16 cellular contexts compared by ENCODE assay signal in genomic region chrX:109830157-109830703, GRCh38.
DNase-seq lines count a peak whose midpoint lies in the region; ATAC-seq, FAIRE-seq and TF ChIP-seq lines count a peak whose summit lies in the region.
"Had no signal": no experiment of that assay in that cellular context is flagged by ENCODE, and none has a peak within 500 bp of the region (broad histone marks: within the 10 kb centered on the region; RNA-seq: fewer than 3 reads in every experiment).

No MANE protein-coding gene starts in this region.

- no TSS peak for BruUV-seq in IMR-90 (replicated peaks; lab: Mats Ljungman, UMichigan)

- peak overlapping the region; percentile 66 to 78 for H2BK12ac ChIP-seq in mesenchymal stem cell (ENCODE audit: low read length in 2 of 2)

- H3K79me1 ChIP-seq in IMR-90 (ENCODE audit: low read depth in 1 of 2, low read length in 2 of 2) (no peaks in the 10 kb centered on the region), mesenchymal stem cell (replicated peaks; ENCODE audit: low read length, poor library complexity, severe bottlenecking) (no peaks in the 10 kb centered on the region)

- no CpG with 5 or more reads among the region's 3 CpGs for WGBS in IMR-90 (ENCODE audit: extremely low coverage in 2 of 2, insufficient read length in 1 of 2), 2 experiments
- WGBS in mesenchymal stem cell: 100% methylated on average over 2 of the region's 3 CpGs
- WGBS in small intestine, 3 donors: 64 to 89% (median 81%) methylated on average over 3 of the region's 3 CpGs

- H3K4ac ChIP-seq in IMR-90 (ENCODE audit: low read depth, low read length) (peak overlapping the region; percentile 67), mesenchymal stem cell (ENCODE audit: low read depth in 1 of 2, low read length in 2 of 2) (peak overlapping the region in 1 of 2 experiments; percentile 84)

- peaks cover 39% of the 10 kb centered on the region for H3K4me1 Mint-ChIP-seq in HFFc6 (ENCODE audit: low read depth)
- H3K4me1 Mint-ChIP-seq in osteocyte (ENCODE audit: unreplicated experiment): peaks cover 23% of the 10 kb centered on the region
- H3K4me1 Mint-ChIP-seq: natural killer cell had no signal

- H4K8ac ChIP-seq in IMR-90 (ENCODE audit: low read depth in 2 of 2, low read length in 2 of 2) (peak overlapping the region; percentile 68 to 79), mesenchymal stem cell (ENCODE audit: low read length) (no peak overlapping the region)

- 0 out of 2 replicates have a peak overlapping the region, but pooled peaks have one; percentile 24 for H3K4me2 ChIP-seq in IMR-90 (ENCODE audit: low read depth, low read length)
- peak overlapping the region; percentile 28 for H3K4me2 ChIP-seq in mesenchymal stem cell (ENCODE audit: low read length, poor library complexity, severe bottlenecking)
- H3K4me2 ChIP-seq: BLaER1 had no signal

- TF ChIP-seq CTCF in HFFc6 (IDR thresholded peaks at IDR 0.05) (no peak), IMR-90 (conservative IDR thresholded peaks at IDR 0.05; ENCODE audit: low read depth, low read length) (no peak), osteocyte (IDR thresholded peaks at IDR 0.05) (no peak)

- H2AK5ac ChIP-seq in IMR-90 (ENCODE audit: low read depth, low read length) (peak overlapping the region; percentile 10), mesenchymal stem cell (ENCODE audit: low read length, severe bottlenecking) (peak overlapping the region; percentile 80)

- H4K91ac ChIP-seq in IMR-90 (ENCODE audit: insufficient read depth, low read depth, low read length) (peak overlapping the region; percentile 81), mesenchymal stem cell (ENCODE audit: low read length) (peak overlapping the region; percentile 39)

- no peak for TF ChIP-seq POLR2A in IMR-90 (IDR thresholded peaks at IDR 0.05; ENCODE audit: low read depth, low read length)

- H4K20me1 ChIP-seq in IMR-90 (ENCODE audit: insufficient read depth, low read length): peaks cover 4% of the 10 kb centered on the region; the same call in 1 of the 2 replicates
- H4K20me1 ChIP-seq: BLaER1 had no signal

- H4K5ac ChIP-seq in IMR-90 (ENCODE audit: low read depth, low read length): peak overlapping the region; percentile 53; the same call in 1 of the 2 replicates

- H3K14ac ChIP-seq in IMR-90 (replicated peaks; ENCODE audit: low read depth, low read length) (peak overlapping the region; percentile 65; the same call in 1 of the 2 replicates), mesenchymal stem cell (ENCODE audit: low read length in 2 of 2) (no peak overlapping the region)

- H3K4me1 ChIP-seq in IMR-90 (ENCODE audit: control insufficient read depth, insufficient read depth, low read length): peaks cover 13% of the 10 kb centered on the region
- peaks cover 11% of the 10 kb centered on the region for H3K4me1 ChIP-seq in mesenchymal stem cell (ENCODE audit: control insufficient read depth, insufficient read depth, low read depth, low read length)
- no peaks in the 10 kb centered on the region for H3K4me1 ChIP-seq in small intestine (ENCODE audit: control insufficient read depth in 2 of 2, insufficient read depth in 1 of 2, low read depth in 1 of 2, low read length in 1 of 2)
- H3K4me1 ChIP-seq: BLaER1 had no signal

- H3K9ac ChIP-seq in IMR-90 (ENCODE audit: low read depth, low read length) (no peak overlapping the region), mesenchymal stem cell (ENCODE audit: low read length) (no peak overlapping the region)
- H3K9ac ChIP-seq: BLaER1 had no signal

- no peaks in the 10 kb centered on the region for H3K36me3 Mint-ChIP-seq in HFFc6 (ENCODE audit: low read depth)
- H3K36me3 Mint-ChIP-seq in osteocyte (ENCODE audit: unreplicated experiment): no peaks in the 10 kb centered on the region
- H3K36me3 Mint-ChIP-seq: activated naive CD8-positive, alpha-beta T cell; natural killer cell had no signal

- in situ Hi-C loops in IMR-90 (cut with MboI; ENCODE audit: low sequenced_read_pairs): no loop called here

- H3K56ac ChIP-seq in IMR-90 (ENCODE audit: extremely low read depth, insufficient read depth, low read length): no peak overlapping the region; the same call in 1 of the 2 replicates

- H3K9me3 ChIP-seq in IMR-90 (ENCODE audit: control insufficient read depth, insufficient read depth, low read length): no peaks in the 10 kb centered on the region
- H3K9me3 ChIP-seq in mesenchymal stem cell (ENCODE audit: control insufficient read depth, low read length): no peaks in the 10 kb centered on the region
- no peaks in the 10 kb centered on the region for H3K9me3 ChIP-seq in small intestine (ENCODE audit: control insufficient read depth, low read depth)
- H3K9me3 ChIP-seq: BLaER1, heart left ventricle had no signal

- H3K23ac ChIP-seq in IMR-90 (ENCODE audit: low read depth, low read length) (no peak overlapping the region; the same call in 1 of the 2 replicates), mesenchymal stem cell (ENCODE audit: low read length in 2 of 2) (no peak overlapping the region)

- no peak overlapping the region for H2AK9ac ChIP-seq in IMR-90 (replicated peaks; ENCODE audit: low read depth, low read length, poor library complexity)

- CTCF ChIA-PET in IMR-90 (lab: Yijun Ruan, JAX): interaction anchor here (0.6 to 1.2 kb wide), 2 partner anchors 9 to 117 kb away, joined by 3 to 4 read pairs; no protein-coding TSS in a partner anchor

- H3K4me3 Mint-ChIP-seq in HFFc6 (no peak overlapping the region), osteocyte (ENCODE audit: unreplicated experiment) (no peak overlapping the region)
- H3K4me3 Mint-ChIP-seq: activated CD8-positive, alpha-beta T cell treated with anti-CD3 and anti-CD28 coated beads, Interleukin-2, amount 10 ng/mL, durations not matched to agents 7 days and 5 days; activated naive CD8-positive, alpha-beta T cell; natural killer cell had no signal

- dilution Hi-C loops in IMR-90 (cut with HindIII; ENCODE audit: low sequenced_read_pairs, unreplicated experiment): no loop called here

- H2AFZ ChIP-seq in IMR-90 (replicated peaks; ENCODE audit: low read length, poor library complexity) (no peak overlapping the region), mesenchymal stem cell (ENCODE audit: low read depth, low read length) (no peak overlapping the region)

- POLR2A ChIA-PET in IMR-90 (lab: Charles Lee; ENCODE audit: unreplicated experiment): interaction anchor here (0.5 to 1.3 kb wide), 2 partner anchors 65 to 97 kb away, joined by 4 to 13 read pairs; partner anchors contain the start of gene ACSL4

- H3K9me1 ChIP-seq in IMR-90 (ENCODE audit: insufficient read depth, low read length): peaks cover 13% of the 10 kb centered on the region

- H2BK120ac ChIP-seq in IMR-90 (ENCODE audit: low read depth, low read length) (peak overlapping the region; percentile 74), mesenchymal stem cell (ENCODE audit: low read depth, low read length) (peak overlapping the region; percentile 49)

- H3K27ac ChIP-seq in IMR-90 (ENCODE audit: insufficient read depth, low read length): peak overlapping the region; percentile 85
- peak overlapping the region; percentile 63 for H3K27ac ChIP-seq in mesenchymal stem cell (ENCODE audit: low read length, poor library complexity, severe bottlenecking)
- H3K27ac ChIP-seq in small intestine (ENCODE audit: low read depth in 1 of 2, low read length in 1 of 2): peak overlapping the region in 1 of 2 donors; percentile 57
- H3K27ac ChIP-seq: BLaER1, epithelial cell of prostate, heart left ventricle had no signal

- ATAC-seq in GM18858 (IDR thresholded peaks at IDR 0.05; ENCODE audit: unreplicated experiment) (peak; percentile 5), IMR-90 (ENCODE audit: low read depth) (no peak)
- ATAC-seq: activated CD8-positive, alpha-beta T cell treated with anti-CD3 and anti-CD28 coated beads, Interleukin-2, amount 10 ng/mL, durations not matched to agents 7 days and 5 days; natural killer cell had no signal

- H3K9me3 Mint-ChIP-seq in HFFc6 (no peaks in the 10 kb centered on the region), osteocyte (ENCODE audit: unreplicated experiment) (no peaks in the 10 kb centered on the region)
- H3K9me3 Mint-ChIP-seq: natural killer cell had no signal

- FAIRE-seq in small intestine (lab: Jason Lieb, UNC): no peak

- H2BK15ac ChIP-seq in IMR-90 (ENCODE audit: low read depth, low read length) (peak overlapping the region; percentile 15; the same call in 2 of the 3 replicates), mesenchymal stem cell (ENCODE audit: low read depth, poor library complexity, severe bottlenecking) (no peak overlapping the region)

- no peak for DNase-seq in HFFc6
- DNase-seq in IMR-90: no peak
- no peak for DNase-seq in mesenchymal stem cell
- DNase-seq in osteocyte (ENCODE audit: extremely low spot score, unreplicated experiment): no peak
- no peak for DNase-seq in DMS79 (lab: John Stamatoyannopoulos, UW)
- DNase-seq in activated gamma-delta T cell treated with Interleukin-2 at 50 U/mL for 16 hours: no peak
- DNase-seq in small intestine: no peak
- DNase-seq: activated CD8-positive, alpha-beta T cell treated with anti-CD3 and anti-CD28 coated beads, Interleukin-2, amount 10 ng/mL, durations not matched to agents 7 days and 5 days; heart left ventricle; natural killer cell; NCI-H1417; NCI-H748 treated with DMSO at 0.1 percent for 48 hours had no signal

- no peaks in the 10 kb centered on the region for H3K27me3 Mint-ChIP-seq in HFFc6 (ENCODE audit: insufficient read depth)
- H3K27me3 Mint-ChIP-seq in osteocyte (ENCODE audit: unreplicated experiment): peaks cover 2% of the 10 kb centered on the region
- H3K27me3 Mint-ChIP-seq: activated naive CD8-positive, alpha-beta T cell had no signal

- no peak overlapping the region for H3K4me3 ChIP-seq in IMR-90 (ENCODE audit: insufficient read depth, low read depth, low read length)
- H3K4me3 ChIP-seq in mesenchymal stem cell (ENCODE audit: insufficient read depth in 1 of 2, low read depth in 1 of 2, low read length in 2 of 2): no peak overlapping the region
- no peak overlapping the region for H3K4me3 ChIP-seq in small intestine (ENCODE audit: low read depth in 1 of 2, low read length in 2 of 2)
- H3K4me3 ChIP-seq: BLaER1, heart left ventricle had no signal

- H3K27me3 ChIP-seq in IMR-90 (ENCODE audit: control insufficient read depth, insufficient read depth, low read length): no peaks in the 10 kb centered on the region; the same call in 1 of the 2 replicates
- peaks cover 0 to 17% of the 10 kb centered on the region in 2 experiments for H3K27me3 ChIP-seq in mesenchymal stem cell (ENCODE audit: control insufficient read depth in 1 of 2, insufficient read depth in 1 of 2, low read length in 2 of 2)
- no peaks in the 10 kb centered on the region for H3K27me3 ChIP-seq in small intestine (ENCODE audit: control insufficient read depth in 2 of 2, insufficient read depth in 2 of 2, low read length in 2 of 2)

- H3K36me3 ChIP-seq in IMR-90 (ENCODE audit: control insufficient read depth, insufficient read depth, low read length) (no peaks in the 10 kb centered on the region), mesenchymal stem cell (ENCODE audit: control insufficient read depth in 1 of 2, insufficient read depth in 2 of 2, low read depth in 1 of 2, low read length in 2 of 2) (no peaks in the 10 kb centered on the region), small intestine (ENCODE audit: control insufficient read depth in 2 of 2, insufficient read depth in 2 of 2, low read length in 2 of 2) (no peaks in the 10 kb centered on the region)
- H3K36me3 ChIP-seq: BLaER1, heart left ventricle had no signal

- intact Hi-C loops in IMR-90 (cut with micrococcal nuclease): no loop called here

- H2BK20ac ChIP-seq in IMR-90 (ENCODE audit: low read depth, low read length): peak overlapping the region; percentile 51; the same call in 1 of the 2 replicates

- H2BK5ac ChIP-seq in IMR-90 (ENCODE audit: low read depth, low read length, poor library complexity, severe bottlenecking): no peak overlapping the region
- no peak overlapping the region for H2BK5ac ChIP-seq in mesenchymal stem cell (ENCODE audit: low read depth, low read length, poor library complexity, severe bottlenecking)

- TF ChIP-seq RAD21 in IMR-90 (IDR thresholded peaks at IDR 0.05; ENCODE audit: low read length): no peak

- peak overlapping the region; percentile 75 for H3K18ac ChIP-seq in IMR-90 (ENCODE audit: low read depth, low read length)
- peak overlapping the region; percentile 75 to 78 for H3K18ac ChIP-seq in mesenchymal stem cell (ENCODE audit: low read depth in 1 of 2, low read length in 2 of 2)

- H3K27ac Mint-ChIP-seq in HFFc6: peak overlapping the region; percentile 53
- no peak overlapping the region for H3K27ac Mint-ChIP-seq in osteocyte (ENCODE audit: unreplicated experiment)
- H3K27ac Mint-ChIP-seq: activated CD8-positive, alpha-beta T cell treated with anti-CD3 and anti-CD28 coated beads, Interleukin-2, amount 10 ng/mL, durations not matched to agents 7 days and 5 days; activated naive CD8-positive, alpha-beta T cell; natural killer cell had no signal
